In the genomic region with DNA sequence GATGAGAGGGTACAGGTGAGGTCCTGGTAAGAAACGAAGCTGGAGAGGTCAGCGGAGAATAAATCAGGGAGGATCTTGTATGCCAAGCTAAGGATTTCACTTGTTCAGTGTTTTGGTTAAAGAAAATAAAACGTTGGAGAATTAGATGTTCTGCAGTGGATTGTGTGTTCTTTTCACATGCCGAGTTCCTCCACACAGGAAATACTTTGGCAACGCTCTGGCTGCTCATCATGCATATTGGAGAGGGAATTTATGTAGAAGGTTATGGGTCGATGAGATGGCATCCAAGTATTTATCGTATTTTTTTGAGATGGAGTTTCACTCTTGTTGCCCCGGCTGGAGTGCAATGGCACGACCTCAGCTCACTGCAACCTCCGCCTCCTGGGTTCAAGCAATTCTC, we compare ENCODE assay signal across 11 cellular contexts. TPM values are rescaled to one million over a fixed set of nuclear protein-coding genes. Genes with fewer than 3 reads are reported as not detected.
A peak's percentile ranks its signal among the peaks of the same experiment; 100 is the strongest.
DNase-seq lines count a peak whose midpoint lies in the region; ATAC-seq and TF ChIP-seq lines count a peak whose summit lies in the region.
"Had no signal": no experiment of that assay in that cellular context is flagged by ENCODE, and none has a peak within 500 bp of the region (broad histone marks: within the 10 kb centered on the region; RNA-seq: fewer than 3 reads in every experiment).

No MANE protein-coding gene starts in this region.

- peaks cover 43% of the 10 kb centered on the region for H3F3A ChIP-seq in GM23338 (replicated peaks; ENCODE audit: low read depth)

- TF ChIP-seq CTCF in GM23338 (conservative IDR thresholded peaks at IDR 0.05; ENCODE audit: low read depth in 2 of 2) (no peak), mesothelial cell of epicardium (IDR thresholded peaks at IDR 0.05; ENCODE audit: unreplicated experiment) (no peak)

- H3K36me3 Mint-ChIP-seq in GM23338 (ENCODE audit: low read depth) (peaks cover 37% of the 10 kb centered on the region), mesothelial cell of epicardium (peaks cover 7% of the 10 kb centered on the region)
- H3K36me3 Mint-ChIP-seq in activated T-helper 17 cell treated with anti-CD3 and anti-CD28 coated beads, Interleukin-2, amount 50 U/mL, for 72 hours (ENCODE audit: low read depth), result peaks cover 39% of the 10 kb centered on the region

- H3K9me3 Mint-ChIP-seq in GM23338 (peaks cover 2% of the 10 kb centered on the region; the same call in 1 of the 3 replicates), mesothelial cell of epicardium (no peaks in the 10 kb centered on the region)
- H3K9me3 Mint-ChIP-seq in activated T-helper 17 cell treated with anti-CD3 and anti-CD28 coated beads, Interleukin-2, amount 50 U/mL, for 72 hours, result no peaks in the 10 kb centered on the region

- H3K9me3 ChIP-seq in BLaER1 treated with 17β-estradiol and CSF1 and Interleukin-3, amounts not matched to agents 10 nM and 100 nM (replicated peaks in 1 of 11), result no peaks in the 10 kb centered on the region
- H3K9me3 ChIP-seq: pancreas, thoracic aorta had no signal

- H3K27me3 ChIP-seq in BLaER1 treated with 17β-estradiol and CSF1 and Interleukin-3, amounts not matched to agents 10 nM and 100 nM, result no peaks in the 10 kb centered on the region
- no peaks in the 10 kb centered on the region for H3K27me3 ChIP-seq in GM23338 (ENCODE audit: insufficient read depth)
- H3K27me3 ChIP-seq: pancreas had no signal

- H3K27ac ChIP-seq in BLaER1 treated with 17β-estradiol and CSF1 and Interleukin-3, amounts not matched to agents 10 nM and 100 nM, result 0 out of 22 replicates have a peak overlapping the region, but pooled peaks of 1 of the 11 experiments have one; percentile 10
- H3K27ac ChIP-seq in GM23338 (ENCODE audit: low read depth), result peak overlapping the region; percentile 73
- H3K27ac ChIP-seq: pancreas, thoracic aorta had no signal

- DNase-seq in GM23338 (ENCODE audit: low spot score), result no peak
- no peak for DNase-seq in mesothelial cell of epicardium (ENCODE audit: low spot score in 2 of 2, unreplicated experiment in 2 of 2)
- no peak for DNase-seq in HPDE6-E6E7 (ENCODE audit: extremely low spot score)
- no peak for DNase-seq in NCI-H1105 treated with DMSO at 0.1 percent for 48 hours (lab: John Stamatoyannopoulos, UW)
- DNase-seq: DMS79 treated with DMSO at 0.1 percent for 48 hours; effector CD8-positive, alpha-beta T cell; pancreas had no signal

- H2AFZ ChIP-seq in GM23338, result no peak overlapping the region

- no peak overlapping the region for H3K27ac Mint-ChIP-seq in GM23338
- H3K27ac Mint-ChIP-seq in activated T-helper 17 cell treated with anti-CD3 and anti-CD28 coated beads, Interleukin-2, amount 50 U/mL, for 72 hours, result peak overlapping the region; percentile 80
- H3K27ac Mint-ChIP-seq in mesothelial cell of epicardium, result peak overlapping the region; percentile 58

- H3K4me1 ChIP-seq in BLaER1 treated with 17β-estradiol and CSF1 and Interleukin-3, amounts not matched to agents 10 nM and 100 nM, result peaks cover 27 to 75% (median 57%) of the 10 kb centered on the region in 10 experiments
- H3K4me1 ChIP-seq in GM23338 (ENCODE audit: insufficient read depth), result peaks cover 41% of the 10 kb centered on the region
- H3K4me1 ChIP-seq: pancreas had no signal

- H4K20me1 ChIP-seq in BLaER1 treated with 17β-estradiol and CSF1 and Interleukin-3, amounts not matched to agents 10 nM and 100 nM, result peaks cover 51 to 98% (median 75%) of the 10 kb centered on the region in 11 experiments; a peak in 21 of 22 replicates
- peaks cover 32% of the 10 kb centered on the region; the same call in 1 of the 2 replicates for H4K20me1 ChIP-seq in GM23338 (replicated peaks; ENCODE audit: insufficient read depth)

- H3K4me2 ChIP-seq in BLaER1 treated with 17β-estradiol and CSF1 and Interleukin-3, amounts not matched to agents 10 nM and 100 nM, result peak overlapping the region in 10 of 11 experiments; percentile 16 to 66 (median 44); a peak in 18 of 22 replicates
- H3K4me2 ChIP-seq in GM23338, result no peak overlapping the region

- H3K79me2 ChIP-seq in GM23338 (replicated peaks; ENCODE audit: insufficient read depth), result peaks cover 15% of the 10 kb centered on the region

- no peak for ATAC-seq in GM23338
- no peak for ATAC-seq in activated T-helper 17 cell treated with anti-CD3 and anti-CD28 coated beads, Interleukin-2, amount 50 U/mL, for 72 hours (replicated peaks)
- ATAC-seq in HG03378 (IDR thresholded peaks at IDR 0.05; ENCODE audit: unreplicated experiment), result no peak
- ATAC-seq: pancreas had no signal

- no peak overlapping the region for H3K4me3 ChIP-seq in BLaER1 treated with 17β-estradiol and CSF1 and Interleukin-3, amounts not matched to agents 10 nM and 100 nM
- H3K4me3 ChIP-seq in GM23338, result no peak overlapping the region
- H3K4me3 ChIP-seq: pancreas, thoracic aorta had no signal

- no peak overlapping the region for H3K9ac ChIP-seq in BLaER1 treated with 17β-estradiol and CSF1 and Interleukin-3, amounts not matched to agents 10 nM and 100 nM

- H3K36me3 ChIP-seq in BLaER1 treated with 17β-estradiol and CSF1 and Interleukin-3, amounts not matched to agents 10 nM and 100 nM, result peaks cover 32 to 47% (median 35%) of the 10 kb centered on the region in 11 experiments
- peaks cover 19% of the 10 kb centered on the region for H3K36me3 ChIP-seq in GM23338 (ENCODE audit: insufficient read depth)

- H3K4me3 Mint-ChIP-seq in GM23338 (no peak overlapping the region), mesothelial cell of epicardium (no peak overlapping the region)
- H3K4me3 Mint-ChIP-seq in activated T-helper 17 cell treated with anti-CD3 and anti-CD28 coated beads, Interleukin-2, amount 50 U/mL, for 72 hours, result peak overlapping the region; percentile 36

- peaks cover 25% of the 10 kb centered on the region for H3K27me3 Mint-ChIP-seq in GM23338 (ENCODE audit: insufficient read depth, low read depth, poor library complexity)
- no peaks in the 10 kb centered on the region for H3K27me3 Mint-ChIP-seq in activated T-helper 17 cell treated with anti-CD3 and anti-CD28 coated beads, Interleukin-2, amount 50 U/mL, for 72 hours
- H3K27me3 Mint-ChIP-seq in mesothelial cell of epicardium (ENCODE audit: low read depth), result no peaks in the 10 kb centered on the region

- H3K9me2 ChIP-seq in GM23338 (ENCODE audit: insufficient read depth), result no peaks in the 10 kb centered on the region

- H3K4me1 Mint-ChIP-seq in GM23338 (peaks cover 48% of the 10 kb centered on the region), mesothelial cell of epicardium (peaks cover 42% of the 10 kb centered on the region)
- peaks cover 46% of the 10 kb centered on the region for H3K4me1 Mint-ChIP-seq in activated T-helper 17 cell treated with anti-CD3 and anti-CD28 coated beads, Interleukin-2, amount 50 U/mL, for 72 hours

TF ChIP-seq in GM23338, 12 proteins besides CTCF, POLR2A, EP300 and RAD21:
- TF ChIP-seq EZH2phosphoT487 (IDR thresholded peaks at IDR 0.05; ENCODE audit: unreplicated experiment) (no peak), EZH2 (IDR thresholded peaks at IDR 0.05; ENCODE audit: low read depth, unreplicated experiment) (no peak), POLR2AphosphoS5 (IDR thresholded peaks at IDR 0.05; ENCODE audit: low read depth) (no peak), ZNF331 (CRISPR knock-in tag; IDR thresholded peaks at IDR 0.05; ENCODE audit: low read depth) (no peak), STAT1 (IDR thresholded peaks at IDR 0.05; ENCODE audit: unreplicated experiment) (no peak)
- TF ChIP-seq, protein P1, sequence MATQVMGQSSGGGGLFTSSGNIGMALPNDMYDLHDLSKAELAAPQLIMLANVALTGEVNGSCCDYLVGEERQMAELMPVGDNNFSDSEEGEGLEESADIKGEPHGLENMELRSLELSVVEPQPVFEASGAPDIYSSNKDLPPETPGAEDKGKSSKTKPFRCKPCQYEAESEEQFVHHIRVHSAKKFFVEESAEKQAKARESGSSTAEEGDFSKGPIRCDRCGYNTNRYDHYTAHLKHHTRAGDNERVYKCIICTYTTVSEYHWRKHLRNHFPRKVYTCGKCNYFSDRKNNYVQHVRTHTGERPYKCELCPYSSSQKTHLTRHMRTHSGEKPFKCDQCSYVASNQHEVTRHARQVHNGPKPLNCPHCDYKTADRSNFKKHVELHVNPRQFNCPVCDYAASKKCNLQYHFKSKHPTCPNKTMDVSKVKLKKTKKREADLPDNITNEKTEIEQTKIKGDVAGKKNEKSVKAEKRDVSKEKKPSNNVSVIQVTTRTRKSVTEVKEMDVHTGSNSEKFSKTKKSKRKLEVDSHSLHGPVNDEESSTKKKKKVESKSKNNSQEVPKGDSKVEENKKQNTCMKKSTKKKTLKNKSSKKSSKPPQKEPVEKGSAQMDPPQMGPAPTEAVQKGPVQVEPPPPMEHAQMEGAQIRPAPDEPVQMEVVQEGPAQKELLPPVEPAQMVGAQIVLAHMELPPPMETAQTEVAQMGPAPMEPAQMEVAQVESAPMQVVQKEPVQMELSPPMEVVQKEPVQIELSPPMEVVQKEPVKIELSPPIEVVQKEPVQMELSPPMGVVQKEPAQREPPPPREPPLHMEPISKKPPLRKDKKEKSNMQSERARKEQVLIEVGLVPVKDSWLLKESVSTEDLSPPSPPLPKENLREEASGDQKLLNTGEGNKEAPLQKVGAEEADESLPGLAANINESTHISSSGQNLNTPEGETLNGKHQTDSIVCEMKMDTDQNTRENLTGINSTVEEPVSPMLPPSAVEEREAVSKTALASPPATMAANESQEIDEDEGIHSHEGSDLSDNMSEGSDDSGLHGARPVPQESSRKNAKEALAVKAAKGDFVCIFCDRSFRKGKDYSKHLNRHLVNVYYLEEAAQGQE (IDR thresholded peaks at IDR 0.05; ENCODE audit: unreplicated experiment), result no peak

RNA-seq across cellular contexts. Expression of a gene that starts 11.0 kb away (rescaled TPM):
- 2,185 and 2,362 TPM in 2 replicates for total RNA-seq in GM23338 (2014; rRNA removed; shearing (Covaris generic))
- polyA plus RNA-seq in GM23338 (2016; fragmentation: Nextera tagmentation; extraction: Ambion mirVana), result 3,638 and 3,797 TPM in 2 replicates
- total RNA-seq in activated T-helper 17 cell treated with anti-CD3 and anti-CD28 coated beads, Interleukin-2, amount 50 U/mL, for 72 hours, result 1,000 to 10,000 TPM in 1 of 2 donors, 100 to 1,000 TPM in 1; 890 to 1,474 TPM
- total RNA-seq in mesothelial cell of epicardium, result 1,414 to 1,482 TPM (median 1,481 TPM) in 3 replicates

RNA-seq across cellular contexts. Expression of a gene that starts 15.4 kb away (rescaled TPM):
- 35.5 and 37.2 TPM in 2 replicates for total RNA-seq in GM23338 (2014; rRNA removed; shearing (Covaris generic))
- polyA plus RNA-seq in GM23338 (2016; fragmentation: Nextera tagmentation; extraction: Ambion mirVana), result 10.5 and 11.6 TPM in 2 replicates
- 10 to 100 TPM; 16.0 to 24.2 TPM for total RNA-seq in activated T-helper 17 cell treated with anti-CD3 and anti-CD28 coated beads, Interleukin-2, amount 50 U/mL, for 72 hours
- 23.7 to 24.5 TPM (median 23.9 TPM) in 3 replicates for total RNA-seq in mesothelial cell of epicardium
